11 cellular contexts compared by ENCODE assay signal in the genomic region with DNA sequence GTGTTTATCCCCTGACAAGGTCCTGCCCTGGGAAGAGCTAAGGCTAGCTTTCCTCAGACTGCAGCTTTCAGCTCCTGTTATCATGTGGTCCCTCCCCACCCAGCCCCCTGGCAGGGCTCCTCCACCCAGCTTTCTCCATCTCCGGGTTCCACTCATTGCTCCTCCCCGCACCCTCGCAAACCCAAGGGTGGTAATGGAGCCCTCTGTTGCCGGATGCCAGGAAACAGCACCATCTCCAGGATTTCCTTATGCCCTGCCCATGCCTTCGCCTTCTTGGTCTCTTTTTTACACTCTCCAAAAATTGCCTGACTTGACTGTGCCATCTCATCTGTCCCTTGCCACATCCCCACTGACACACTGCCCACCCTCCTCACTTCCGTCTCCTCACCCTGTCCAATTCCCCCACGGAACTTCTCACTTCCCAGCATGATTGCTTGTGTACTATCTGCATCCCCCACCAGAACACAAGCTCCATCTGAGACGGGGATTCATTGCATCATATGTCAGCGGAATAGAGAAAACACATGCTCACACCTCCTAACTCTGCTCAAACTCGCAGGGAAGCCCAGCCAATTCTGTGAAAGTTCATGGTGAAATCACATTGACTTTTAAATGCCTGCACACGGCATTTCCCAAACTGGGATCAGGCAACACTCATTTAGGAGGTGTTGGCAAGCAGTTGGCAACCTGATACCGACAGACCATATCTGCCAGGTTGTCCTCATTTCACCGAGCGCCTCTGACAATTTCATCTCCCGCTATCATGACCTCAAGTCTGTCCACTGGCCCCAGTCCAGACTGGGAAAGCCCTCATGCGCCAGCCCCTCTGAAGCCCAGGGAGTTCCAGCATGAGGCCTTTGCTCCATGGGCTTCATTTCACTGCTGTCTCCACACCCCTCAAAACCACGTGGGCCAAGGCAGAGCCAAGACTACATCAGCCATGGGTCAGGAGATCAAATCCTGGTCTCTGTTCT.
DNase-seq lines count a peak whose midpoint lies in the region; ATAC-seq and TF ChIP-seq lines count a peak whose summit lies in the region.
"Had no signal": no experiment of that assay in that cellular context is flagged by ENCODE, and none has a peak within 500 bp of the region (broad histone marks: within the 10 kb centered on the region; RNA-seq: fewer than 3 reads in every experiment).

No MANE protein-coding gene starts in this region.

- H3K4me3 ChIP-seq in BJ (ENCODE audit: low read depth, low read length) (no peak overlapping the region), RWPE2 (ENCODE audit: severe bottlenecking) (no peak overlapping the region), ovary (no peak overlapping the region)

- CTCF ChIA-PET in BJ (lab: Yijun Ruan, JAX): interaction anchor here (0.5 to 1.9 kb wide), 9 partner anchors 10 to 1325 kb away, joined by 3 to 6 read pairs (median 4); no protein-coding TSS in a partner anchor

- no peak for ATAC-seq in RWPE2 (ENCODE audit: low read depth)
- no peak for ATAC-seq in SK-N-SH treated with all-trans-retinoic acid at 6 μM for 48 hours
- no peak for ATAC-seq in HG02938 (IDR thresholded peaks at IDR 0.05; ENCODE audit: unreplicated experiment)
- ATAC-seq in GM18867 (IDR thresholded peaks at IDR 0.05; ENCODE audit: unreplicated experiment): no peak
- ATAC-seq: WTC11 had no signal

- intact Hi-C loops in ovary (cut with DNase I): no loop called here

- peaks cover 22% of the 10 kb centered on the region for H3K4me1 ChIP-seq in RWPE2 (ENCODE audit: insufficient read depth, poor library complexity, severe bottlenecking)
- H3K4me1 ChIP-seq in ovary (ENCODE audit: insufficient read depth): no peaks in the 10 kb centered on the region

- H3K27me3 ChIP-seq in BJ (ENCODE audit: control insufficient read depth, insufficient read depth, low read length) (no peaks in the 10 kb centered on the region), RWPE2 (ENCODE audit: insufficient read depth, poor library complexity, severe bottlenecking) (no peaks in the 10 kb centered on the region), ovary (no peaks in the 10 kb centered on the region)

- 22 to 32% (median 25%) methylated on average over 17 of the region's 17 CpGs for WGBS in ovary, 3 donors

- H3K27ac ChIP-seq in RWPE2 (ENCODE audit: poor library complexity, severe bottlenecking) (peak overlapping the region; percentile 59), ovary (no peak overlapping the region)

- no peaks in the 10 kb centered on the region for H3K36me3 ChIP-seq in BJ (ENCODE audit: control insufficient read depth, insufficient read depth, low read length)
- no peaks in the 10 kb centered on the region for H3K36me3 ChIP-seq in RWPE2 (ENCODE audit: low read depth)
- H3K36me3 ChIP-seq in ovary: no peaks in the 10 kb centered on the region

- POLR2A ChIA-PET in BJ (lab: Charles Lee): no interaction called here

- no peaks in the 10 kb centered on the region for H3K9me3 ChIP-seq in RWPE2 (ENCODE audit: severe bottlenecking)
- H3K9me3 ChIP-seq in ovary: no peaks in the 10 kb centered on the region

- DNase-seq in BJ (ENCODE audit: low read depth) (peak; percentile 83), RWPE2 (ENCODE audit: low spot score) (peak; percentile 30), fibroblast of the conjunctiva (ENCODE audit: low read depth) (peak; percentile 83), ovary (peak in 4 of 5 donors; percentile 13 to 46 (median 24)), NCI-H345 (lab: John Stamatoyannopoulos, UW) (no peak)
- DNase-seq: activated naive CD8-positive, alpha-beta T cell treated with anti-CD3 and anti-CD28 coated beads for 36 hours; substantia nigra had no signal

- no peak for TF ChIP-seq EP300 in ovary (IDR thresholded peaks at IDR 0.05)

- peak; percentile 31; the same call in 1 of the 2 replicates for TF ChIP-seq CTCF in BJ (IDR thresholded peaks at IDR 0.05; ENCODE audit: insufficient read depth, low read depth, low read length)
- no peak for TF ChIP-seq CTCF in RWPE2 (IDR thresholded peaks at IDR 0.05; ENCODE audit: poor library complexity, severe bottlenecking)
- TF ChIP-seq CTCF in ovary (IDR thresholded peaks at IDR 0.05): no peak

- TF ChIP-seq POLR2A in ovary (IDR thresholded peaks at IDR 0.05): no peak

TF ChIP-seq in SK-N-SH treated with all-trans-retinoic acid at 6 μM for 48 hours, 23 proteins besides CTCF, POLR2A, EP300 and RAD21:
- no peak for TF ChIP-seq RARB (CRISPR knock-in tag; IDR thresholded peaks at IDR 0.05)
- no peak for TF ChIP-seq OSR1 (CRISPR knock-in tag; IDR thresholded peaks at IDR 0.05)
- no peak for TF ChIP-seq ZFP30 (CRISPR knock-in tag; IDR thresholded peaks at IDR 0.05)
- no peak for TF ChIP-seq CSDC2 (CRISPR knock-in tag; IDR thresholded peaks at IDR 0.05)
- no peak for TF ChIP-seq ARNTL (CRISPR knock-in tag; IDR thresholded peaks at IDR 0.05; ENCODE audit: borderline replicate concordance, low read depth)
- no peak for TF ChIP-seq ZNF8 (CRISPR knock-in tag; IDR thresholded peaks at IDR 0.05)
- TF ChIP-seq TCF4 (CRISPR knock-in tag; IDR thresholded peaks at IDR 0.05; ENCODE audit: borderline replicate concordance): no peak
